8 cellular contexts compared by ENCODE assay signal in genomic region chr12:1662761-1663439, GRCh38. TPM values are rescaled to one million over a fixed set of nuclear protein-coding genes. Genes with fewer than 3 reads are reported as not detected.
DNase-seq lines count a peak whose midpoint lies in the region; ATAC-seq and TF ChIP-seq lines count a peak whose summit lies in the region.

No MANE protein-coding gene starts in this region.

- 74% methylated on average over 46 of the region's 46 CpGs for WGBS in thymus

- peak overlapping the region; percentile 45 for H3K9ac ChIP-seq in NT2/D1 (ENCODE audit: insufficient read length, low read depth)

- peak overlapping the region; percentile 31 for H3K4me3 ChIP-seq in NT2/D1 (ENCODE audit: insufficient read length, low read depth)
- no peak overlapping the region for H3K4me3 ChIP-seq in brain microvascular endothelial cell (ENCODE audit: low read depth, low read length)
- no peak overlapping the region for H3K4me3 ChIP-seq in thymus (ENCODE audit: low read length)

- peaks cover 12% of the 10 kb centered on the region for H3K4me1 ChIP-seq in NT2/D1 (ENCODE audit: insufficient read depth, insufficient read length)
- no peaks in the 10 kb centered on the region for H3K4me1 ChIP-seq in thymus (ENCODE audit: control insufficient read depth, insufficient read depth, low read length)

- DNase-seq in COLO668 (lab: John Stamatoyannopoulos, UW; ENCODE audit: unreplicated experiment) (peak; percentile 59), NT2/D1 (ENCODE audit: low read depth, low spot score) (peak; percentile 95), brain microvascular endothelial cell (no peak), left colon (peak; percentile 70 to 84), MV-4-11 (lab: John Stamatoyannopoulos, UW) (no peak)

- H3K9me3 ChIP-seq in NT2/D1 (ENCODE audit: insufficient read depth, low read length) (no peaks in the 10 kb centered on the region; the same call in 1 of the 2 replicates), thymus (ENCODE audit: control insufficient read depth) (no peaks in the 10 kb centered on the region)

- ATAC-seq in left colon, result peak; percentile 52
- ATAC-seq in GM18868 (IDR thresholded peaks at IDR 0.05; ENCODE audit: unreplicated experiment), result no peak
- no peak for ATAC-seq in HG02610 (IDR thresholded peaks at IDR 0.05; ENCODE audit: unreplicated experiment)

- TF ChIP-seq CTCF in brain microvascular endothelial cell (IDR thresholded peaks at IDR 0.05; ENCODE audit: low read depth, low read length, missing control alignments), result peak; percentile 66

- H3K36me3 ChIP-seq in NT2/D1 (ENCODE audit: insufficient read depth, insufficient read length, low read length), result no peaks in the 10 kb centered on the region
- H3K36me3 ChIP-seq in brain microvascular endothelial cell (replicated peaks), result no peaks in the 10 kb centered on the region
- H3K36me3 ChIP-seq in thymus (ENCODE audit: control insufficient read depth, insufficient read depth), result no peaks in the 10 kb centered on the region

- in situ Hi-C loops in brain microvascular endothelial cell (cut with HindIII; ENCODE audit: low pct_ligation_motif_present, low sequenced_read_pairs), result loop anchor here (25.0 kb wide), 1 partner anchor 124 kb away; no protein-coding TSS in a partner anchor

- H3K27ac ChIP-seq in brain microvascular endothelial cell (no peak overlapping the region), thymus (ENCODE audit: low read depth) (peak overlapping the region; percentile 15)

- H3K27me3 ChIP-seq in NT2/D1 (ENCODE audit: insufficient read depth, insufficient read length) (peaks cover 28% of the 10 kb centered on the region), brain microvascular endothelial cell (replicated peaks) (no peaks in the 10 kb centered on the region), thymus (ENCODE audit: control insufficient read depth, insufficient read depth) (no peaks in the 10 kb centered on the region)

- intact Hi-C loops in left colon (cut with DNase I, micrococcal nuclease), result no loop called here

RNA-seq across cellular contexts. Expression of gene ADIPOR2, which starts 28.0 kb away (rescaled TPM):
- total RNA-seq in left colon, result 100 to 1,000 TPM; 100 to 111 TPM
- 25.6 TPM for polyA plus RNA-seq in thymus

RNA-seq across cellular contexts. Expression of gene WNT5B, which starts 33.9 kb away (rescaled TPM):
- total RNA-seq in left colon, result 1 to 10 TPM; 4.5 to 9.4 TPM
- 4.1 TPM for polyA plus RNA-seq in thymus

Comparison
In these comparisons a context has a peak if more than half of its experiments do, and no peak if none do; other contexts are left out.
1. DNase-seq: peak in COLO668 (single experiment), NT2/D1 (single experiment) and left colon (2 of 2); none in brain microvascular endothelial cell (single experiment) and MV-4-11 (single experiment).